ENCODE assay signal across 2 cellular contexts in genomic region chr11:45431301-45432018, GRCh38.
TF ChIP-seq lines count a peak whose summit lies in the region.

No MANE protein-coding gene starts in this region.

TF ChIP-seq in liver, 16 proteins besides CTCF, POLR2A, EP300 and RAD21 (continued from another document):
- TF ChIP-seq RXRA (IDR thresholded peaks at IDR 0.05) (peak; percentile 59 to 79), NR2F2 (IDR thresholded peaks at IDR 0.05) (no peak), FOXA1 (IDR thresholded peaks at IDR 0.05) (no peak), ZBTB33 (IDR thresholded peaks at IDR 0.05) (no peak)

TF ChIP-seq in H1, 55 proteins besides CTCF, POLR2A, EP300 and RAD21:
- TF ChIP-seq TEAD4 (IDR thresholded peaks at IDR 0.05; ENCODE audit: low read depth, low read length) (no peak), NANOG (IDR thresholded peaks at IDR 0.05; ENCODE audit: insufficient read depth, low read depth, low read length, poor library complexity, severe bottlenecking) (no peak), YY1 (IDR thresholded peaks at IDR 0.05; ENCODE audit: low read depth, low read length) (no peak), HDAC6 (IDR thresholded peaks at IDR 0.05; ENCODE audit: low read depth, low read length) (no peak), KDM5A (IDR thresholded peaks at IDR 0.05; ENCODE audit: low read length) (no peak), EGR1 (IDR thresholded peaks at IDR 0.05; ENCODE audit: borderline replicate concordance, low read depth, low read length) (no peak), TAF1 (IDR thresholded peaks at IDR 0.05; ENCODE audit: low read depth, low read length) (no peak), SRF (IDR thresholded peaks at IDR 0.05; ENCODE audit: low read depth, low read length) (no peak), KDM4A (IDR thresholded peaks at IDR 0.05; ENCODE audit: low read depth, low read length, severe bottlenecking) (no peak), SUZ12 (IDR thresholded peaks at IDR 0.05; ENCODE audit: low read length) (no peak), POU5F1 (IDR thresholded peaks at IDR 0.05; ENCODE audit: low read depth, low read length) (no peak), SIX5 (IDR thresholded peaks at IDR 0.05; ENCODE audit: low read depth, low read length) (no peak), SP2 (IDR thresholded peaks at IDR 0.05; ENCODE audit: low read length) (no peak), CBX5 (IDR thresholded peaks at IDR 0.05; ENCODE audit: low read depth, low read length) (no peak), TBP (IDR thresholded peaks at IDR 0.05; ENCODE audit: low read depth, low read length) (no peak), PHF8 (conservative IDR thresholded peaks at IDR 0.05; ENCODE audit: low read depth, low read length) (no peak), RFX5 (IDR thresholded peaks at IDR 0.05; ENCODE audit: borderline replicate concordance, low read depth, low read length) (no peak)
- TF ChIP-seq, protein P1, sequence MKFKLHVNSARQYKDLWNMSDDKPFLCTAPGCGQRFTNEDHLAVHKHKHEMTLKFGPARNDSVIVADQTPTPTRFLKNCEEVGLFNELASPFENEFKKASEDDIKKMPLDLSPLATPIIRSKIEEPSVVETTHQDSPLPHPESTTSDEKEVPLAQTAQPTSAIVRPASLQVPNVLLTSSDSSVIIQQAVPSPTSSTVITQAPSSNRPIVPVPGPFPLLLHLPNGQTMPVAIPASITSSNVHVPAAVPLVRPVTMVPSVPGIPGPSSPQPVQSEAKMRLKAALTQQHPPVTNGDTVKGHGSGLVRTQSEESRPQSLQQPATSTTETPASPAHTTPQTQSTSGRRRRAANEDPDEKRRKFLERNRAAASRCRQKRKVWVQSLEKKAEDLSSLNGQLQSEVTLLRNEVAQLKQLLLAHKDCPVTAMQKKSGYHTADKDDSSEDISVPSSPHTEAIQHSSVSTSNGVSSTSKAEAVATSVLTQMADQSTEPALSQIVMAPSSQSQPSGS (IDR thresholded peaks at IDR 0.05; ENCODE audit: low read length): no peak
